Comparison of ENCODE assay signal across 1 cellular context in the genomic region with DNA sequence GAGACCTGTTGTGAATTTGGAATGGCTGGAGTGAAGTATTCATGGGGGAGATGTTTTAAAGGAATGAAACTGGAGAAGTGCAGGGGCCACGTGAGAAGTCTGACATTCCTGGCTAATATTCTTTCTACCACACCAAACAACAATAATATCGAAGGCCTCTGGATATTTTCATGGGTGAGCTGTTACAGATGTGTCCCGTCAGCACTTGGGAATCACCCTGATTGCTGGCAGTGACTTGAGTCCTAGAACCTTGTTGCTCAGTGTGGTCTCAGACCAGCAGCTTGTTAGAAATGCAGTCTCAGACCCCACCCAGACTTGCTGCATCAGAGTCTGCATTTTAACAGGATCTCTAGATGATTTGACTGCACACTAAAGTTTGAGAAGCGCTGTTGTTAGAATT.
TF ChIP-seq lines count a peak whose summit lies in the region.

No MANE protein-coding gene starts in this region.

TF ChIP-seq in H1, 55 proteins besides CTCF, POLR2A, EP300 and RAD21 (continued from another document):
- no peak for TF ChIP-seq RNF2 (IDR thresholded peaks at IDR 0.05; ENCODE audit: borderline replicate concordance, low read depth, low read length, missing control alignments, poor library complexity, severe bottlenecking)
- TF ChIP-seq SIN3A (conservative IDR thresholded peaks at IDR 0.05 in 1 of 2, IDR thresholded peaks at IDR 0.05 in 1 of 2; ENCODE audit: low read depth in 1 of 2, low read length in 2 of 2) = no peak
- TF ChIP-seq JUN (IDR thresholded peaks at IDR 0.05; ENCODE audit: low read depth, low read length) = no peak
- TF ChIP-seq RFX5 (IDR thresholded peaks at IDR 0.05; ENCODE audit: borderline replicate concordance, low read depth, low read length) = no peak
- no peak for TF ChIP-seq CREB1 (IDR thresholded peaks at IDR 0.05)
- no peak for TF ChIP-seq KDM1A (IDR thresholded peaks at IDR 0.05; ENCODE audit: borderline replicate concordance, low read length)
- no peak for TF ChIP-seq SP2 (IDR thresholded peaks at IDR 0.05; ENCODE audit: low read length)
- TF ChIP-seq BACH1 (IDR thresholded peaks at IDR 0.05; ENCODE audit: low read length) = no peak
